Comparison of ENCODE assay signal across 6 cellular contexts in genomic region chr7:45114257-45114656, GRCh38. TPM values are rescaled to one million over a fixed set of nuclear protein-coding genes. Genes with fewer than 3 reads are reported as not detected.
"Had no signal": no experiment of that assay in that cellular context is flagged by ENCODE, and none has a peak within 500 bp of the region (broad histone marks: within the 10 kb centered on the region; RNA-seq: fewer than 3 reads in every experiment).

No MANE protein-coding gene starts in this region.

RNA-seq across cellular contexts. Expression of gene NACAD, which starts 25.5 kb away (rescaled TPM):
- total RNA-seq: MCF 10A had no signal
- polyA plus RNA-seq: IgD-negative memory B cell had no signal

RNA-seq across cellular contexts. Expression of gene RAMP3, which starts 43.3 kb away (rescaled TPM):
- total RNA-seq: HT1080, LHCN-M2, MCF 10A, PC-9, SJCRH30 had no signal
- polyA plus RNA-seq: IgD-negative memory B cell had no signal
